Comparison of ENCODE assay signal across 9 cellular contexts in the genomic region with DNA sequence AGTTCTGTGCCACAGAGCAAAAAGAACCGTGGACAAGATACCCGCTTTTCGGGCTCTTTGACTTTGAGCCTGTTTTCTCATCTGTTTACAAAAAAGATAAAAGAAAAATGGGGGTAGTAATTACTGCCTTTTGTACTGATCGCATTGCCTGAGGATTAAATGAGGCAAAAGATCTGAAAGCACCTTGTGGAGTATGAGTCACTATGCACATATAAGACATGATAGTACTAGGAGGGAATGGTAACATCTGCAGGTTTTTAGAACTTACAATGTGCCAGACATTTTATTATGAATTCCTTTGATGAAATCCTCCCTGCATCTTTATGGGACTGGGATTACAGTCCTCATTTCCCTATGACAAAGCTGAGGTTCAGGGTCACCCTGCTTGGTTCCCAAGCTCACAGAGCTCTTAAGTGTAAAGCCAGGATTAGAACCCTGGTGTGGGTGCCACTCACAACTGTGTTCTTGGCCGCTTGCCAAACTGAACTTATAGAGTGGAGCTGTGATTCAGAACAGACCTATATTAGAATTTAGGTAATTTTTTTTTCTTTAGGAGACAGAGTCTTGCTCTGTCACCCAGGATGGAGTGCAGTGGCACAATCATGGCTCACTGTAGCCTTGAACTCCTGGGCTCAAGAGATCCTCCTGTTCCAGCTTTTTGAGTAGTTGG.
A peak's percentile ranks its signal among the peaks of the same experiment; 100 is the strongest.
DNase-seq lines count a peak whose midpoint lies in the region; ATAC-seq, FAIRE-seq and TF ChIP-seq lines count a peak whose summit lies in the region.
"Had no signal": no experiment of that assay in that cellular context is flagged by ENCODE, and none has a peak within 500 bp of the region (broad histone marks: within the 10 kb centered on the region; RNA-seq: fewer than 3 reads in every experiment).

No MANE protein-coding gene starts in this region.

- FAIRE-seq in endometrium (lab: Jason Lieb, UNC), result peak; percentile 66
- FAIRE-seq: colon had no signal

- ATAC-seq in HG03460 (IDR thresholded peaks at IDR 0.05; ENCODE audit: unreplicated experiment) (no peak), HG02623 (IDR thresholded peaks at IDR 0.05; ENCODE audit: unreplicated experiment) (no peak), HG03520 (IDR thresholded peaks at IDR 0.05; ENCODE audit: unreplicated experiment) (no peak), HG02759 (IDR thresholded peaks at IDR 0.05; ENCODE audit: unreplicated experiment) (no peak)

- H3K4me3 ChIP-seq in HL-60 (replicated peaks; ENCODE audit: insufficient read depth, low read length), result no peak overlapping the region; the same call in 1 of the 2 replicates

- peak overlapping the region; percentile 82 for H3K27ac ChIP-seq in HL-60 (replicated peaks)

- DNase-seq in HL-60 (ENCODE audit: low read depth in 1 of 2, low spot score in 1 of 2), result no peak
- peak; percentile 39 for DNase-seq in activated CD4-positive, alpha-beta T cell treated with anti-CD3 and anti-CD28 coated beads for 1 hour
- DNase-seq in stimulated activated CD4-positive, alpha-beta T cell treated with anti-CD3 and anti-CD28 coated beads, TNF-alpha, amount 100 ng/mL, for 48 hours (ENCODE audit: low read depth in 3 of 3), result peak; percentile 34 to 63 (median 55)

- no peak for TF ChIP-seq CTCF in HL-60 (IDR thresholded peaks at IDR 0.05; ENCODE audit: insufficient read depth, low read length)

- H3K27me3 ChIP-seq in HL-60 (ENCODE audit: insufficient read depth, poor library complexity, severe bottlenecking), result no peaks in the 10 kb centered on the region

Comparison
In these comparisons a context has a peak if more than half of its experiments do, and no peak if none do; other contexts are left out.
1. DNase-seq: peak in activated CD4-positive, alpha-beta T cell treated with anti-CD3 and anti-CD28 coated beads for 1 hour (single experiment) and stimulated activated CD4-positive, alpha-beta T cell treated with anti-CD3 and anti-CD28 coated beads, TNF-alpha, amount 100 ng/mL, for 48 hours (3 of 3); none in HL-60 (0 of 2).